ENCODE assay signal across 13 cellular contexts in genomic region chr6:52377538-52378221, GRCh38. TPM values are rescaled to one million over a fixed set of nuclear protein-coding genes. Genes with fewer than 3 reads are reported as not detected.
DNase-seq lines count a peak whose midpoint lies in the region; ATAC-seq, FAIRE-seq and TF ChIP-seq lines count a peak whose summit lies in the region.
"Had no signal": no experiment of that assay in that cellular context is flagged by ENCODE, and none has a peak within 500 bp of the region (broad histone marks: within the 10 kb centered on the region; RNA-seq: fewer than 3 reads in every experiment).

No MANE protein-coding gene starts in this region.

- peak; percentile 57 for ATAC-seq in HG02798 (IDR thresholded peaks at IDR 0.05; ENCODE audit: poor library complexity, unreplicated experiment)
- ATAC-seq in memory B cell (ENCODE audit: low read depth), result peak; percentile 64
- ATAC-seq: K562 had no signal

- H3K9me3 Mint-ChIP-seq in memory B cell, result peaks cover 5% of the 10 kb centered on the region

- H3K9me3 ChIP-seq in SU-DHL-6 (ENCODE audit: insufficient read depth, low read length) (no peaks in the 10 kb centered on the region), adrenal gland (replicated peaks in 1 of 3) (no peaks in the 10 kb centered on the region)
- H3K9me3 ChIP-seq: right lobe of liver, SJSA1 had no signal

- no peak overlapping the region for H3K4me3 ChIP-seq in SU-DHL-6 (ENCODE audit: insufficient read depth, low read length, poor library complexity, severe bottlenecking)
- H3K4me3 ChIP-seq in adrenal gland, result no peak overlapping the region
- H3K4me3 ChIP-seq: K562, right lobe of liver, SJSA1 had no signal

- FAIRE-seq in GM18507 (lab: Jason Lieb, UNC), result peak; percentile 72
- no peak for FAIRE-seq in frontal cortex (lab: Jason Lieb, UNC)
- FAIRE-seq: astrocyte, K562 had no signal

- intact Hi-C loops in adrenal gland (cut with DNase I) (no loop called here), posterior vena cava (cut with DNase I) (no loop called here)

- no peaks in the 10 kb centered on the region for H3K9me2 ChIP-seq in SU-DHL-6 (replicated peaks; ENCODE audit: insufficient read depth, low read length)

- TF ChIP-seq CTCF in SU-DHL-6 (IDR thresholded peaks at IDR 0.05; ENCODE audit: insufficient read depth, low read length, poor library complexity, severe bottlenecking) (no peak), adrenal gland (IDR thresholded peaks at IDR 0.05) (no peak)

- H3K36me3 Mint-ChIP-seq in memory B cell, result peaks cover 18% of the 10 kb centered on the region

- H3F3A ChIP-seq in SU-DHL-6 (ENCODE audit: insufficient read depth), result peaks cover 14% of the 10 kb centered on the region; the same call in 1 of the 2 replicates

- H3K4me1 Mint-ChIP-seq in memory B cell, result peaks cover 29% of the 10 kb centered on the region

- H3K27me3 ChIP-seq in SU-DHL-6 (ENCODE audit: low read length), result no peaks in the 10 kb centered on the region
- H3K27me3 ChIP-seq in adrenal gland, result no peaks in the 10 kb centered on the region
- H3K27me3 ChIP-seq: right lobe of liver, SJSA1 had no signal

- H3K27ac Mint-ChIP-seq in memory B cell, result peak overlapping the region; percentile 21

- peak overlapping the region; percentile 24 for H3K4me2 ChIP-seq in SU-DHL-6 (ENCODE audit: low read depth, low read length, poor library complexity, severe bottlenecking)

- WGBS in adrenal gland, 4 donors, result 60 to 75% (median 68%) methylated on average over 3 of the region's 3 CpGs

- no peak for TF ChIP-seq POLR2A in adrenal gland (IDR thresholded peaks at IDR 0.05)

- H3K79me2 ChIP-seq in SU-DHL-6 (ENCODE audit: insufficient read depth, low read length), result peaks cover 24% of the 10 kb centered on the region

- no peak overlapping the region for H3K9ac ChIP-seq in SU-DHL-6 (ENCODE audit: low read length)

- DNase-seq in GM18507 (ENCODE audit: extremely low spot score, insufficient read length, low read depth) (no peak), memory B cell (ENCODE audit: low spot score in 2 of 2) (no peak), frontal cortex (ENCODE audit: low spot score in 2 of 2) (no peak), adrenal gland (no peak), NCI-H2227 (lab: John Stamatoyannopoulos, UW; ENCODE audit: unreplicated experiment) (no peak), posterior vena cava (ENCODE audit: low spot score) (no peak)
- DNase-seq: activated CD4-positive, alpha-beta T cell treated with anti-CD3 and anti-CD28 coated beads, Interleukin-2, amount 50 U/mL, for 4 hours; right lobe of liver had no signal

- H3K27me3 Mint-ChIP-seq in memory B cell, result no peaks in the 10 kb centered on the region

- peaks cover 0 to 16% of the 10 kb centered on the region in 2 donors for H3K4me1 ChIP-seq in adrenal gland (replicated peaks in 1 of 2)
- H3K4me1 ChIP-seq: right lobe of liver had no signal

- H3K4me3 Mint-ChIP-seq in memory B cell, result peak overlapping the region; percentile 39

- peaks cover 10% of the 10 kb centered on the region for H3K36me3 ChIP-seq in SU-DHL-6 (ENCODE audit: low read length)
- no peaks in the 10 kb centered on the region for H3K36me3 ChIP-seq in adrenal gland (replicated peaks in 1 of 2)
- H3K36me3 ChIP-seq: right lobe of liver, SJSA1 had no signal

- H4K20me1 ChIP-seq in SU-DHL-6 (ENCODE audit: low read depth, low read length), result peaks cover 5% of the 10 kb centered on the region; the same call in 1 of the 2 replicates

- H3K27ac ChIP-seq in SU-DHL-6 (ENCODE audit: low read depth, low read length), result no peak overlapping the region
- H3K27ac ChIP-seq in adrenal gland, result peak overlapping the region in 1 of 5 donors; percentile 37
- H3K27ac ChIP-seq: right lobe of liver, SJSA1 had no signal

- no peak overlapping the region for H2AFZ ChIP-seq in SU-DHL-6 (ENCODE audit: low read depth, low read length, severe bottlenecking)

RNA-seq across cellular contexts. Expression of gene PAQR8, which starts 15.7 kb away (rescaled TPM):
- total RNA-seq in frontal cortex, result 12.6 TPM
- total RNA-seq in adrenal gland, result 10 to 100 TPM in 3 of 8 donors, 1 to 10 TPM in 5; 2.3 to 17.1 (median 9.2) TPM
- 1 to 10 TPM; 2.3 to 5.1 (median 2.9) TPM for polyA plus RNA-seq in adrenal gland
- 1 to 10 TPM; 3.9 TPM for total RNA-seq in posterior vena cava

RNA-seq across cellular contexts. Expression of gene EFHC1, which starts 42.5 kb away (rescaled TPM):
- total RNA-seq in frontal cortex (22.4 TPM), adrenal gland (10 to 100 TPM in 5 of 8 donors, 1 to 10 TPM in 3; 4.0 to 43.3 (median 14.0) TPM), posterior vena cava (10 to 100 TPM; 12.0 to 13.5 TPM)
- polyA plus RNA-seq in adrenal gland, result 10 to 100 TPM; 12.7 to 41.7 (median 38.9) TPM
